34 cellular contexts compared by ENCODE assay signal in the genomic region with DNA sequence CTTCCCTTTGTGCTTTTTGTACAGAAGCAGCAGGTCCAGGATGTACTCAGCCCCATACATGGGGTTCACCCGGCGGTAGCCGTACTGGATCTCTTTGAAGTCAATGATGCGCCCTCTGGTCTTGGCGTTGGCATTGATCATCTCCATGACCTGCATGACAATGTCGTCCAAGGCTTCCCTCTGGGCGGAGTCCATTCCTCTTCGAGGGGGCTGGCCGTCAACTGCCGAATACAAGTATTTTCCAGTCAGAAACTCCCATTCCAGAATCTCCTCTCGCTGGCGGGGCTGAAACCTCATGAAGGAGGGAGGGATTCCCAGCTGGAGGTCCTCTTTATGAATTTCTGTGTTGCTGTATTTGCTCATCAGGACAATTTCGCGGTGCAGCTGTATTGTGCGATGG.
A peak's percentile ranks its signal among the peaks of the same experiment; 100 is the strongest.
DNase-seq lines count a peak whose midpoint lies in the region; ATAC-seq and TF ChIP-seq lines count a peak whose summit lies in the region.
"Had no signal": no experiment of that assay in that cellular context is flagged by ENCODE, and none has a peak within 500 bp of the region (broad histone marks: within the 10 kb centered on the region; RNA-seq: fewer than 3 reads in every experiment).

No MANE protein-coding gene starts in this region.

- no peak for ATAC-seq in thoracic aorta (ENCODE audit: insufficient number of reproducible peaks, low FRiP score, low read depth)
- no peak for ATAC-seq in GM21723 (IDR thresholded peaks at IDR 0.05; ENCODE audit: unreplicated experiment)
- ATAC-seq: activated T-cell treated with anti-CD3 and anti-CD28 coated beads, Interleukin-2, amount 50 U/mL, for 72 hours; GM12878; left lobe of liver; stimulated activated naive CD8-positive, alpha-beta T cell treated with anti-CD3 and anti-CD28 coated beads, Interleukin-15, Interleukin-2, amounts not matched to agents 100 U/mL and 50 U/mL, for 24 hours had no signal

- intact Hi-C loops in ascending aorta (cut with DNase I): no loop called here

- H3K27me3 Mint-ChIP-seq in mesothelial cell of epicardium (ENCODE audit: low read depth): no peaks in the 10 kb centered on the region
- H3K27me3 Mint-ChIP-seq: activated CD4-positive, alpha-beta T cell treated with anti-CD3 and anti-CD28 coated beads, Interleukin-2, amount 10 ng/mL, durations not matched to agents 7 days and 5 days; memory B cell had no signal

- peak overlapping the region; percentile 65 for H3K27ac Mint-ChIP-seq in mesothelial cell of epicardium
- H3K27ac Mint-ChIP-seq: activated CD4-positive, alpha-beta T cell treated with anti-CD3 and anti-CD28 coated beads, Interleukin-2, amount 10 ng/mL, durations not matched to agents 7 days and 5 days; activated T-cell treated with anti-CD3 and anti-CD28 coated beads, Interleukin-2, amount 50 U/mL, for 72 hours; memory B cell; neural progenitor cell had no signal

- TF ChIP-seq CTCF in ascending aorta (IDR thresholded peaks at IDR 0.05) (no peak), mesothelial cell of epicardium (IDR thresholded peaks at IDR 0.05; ENCODE audit: unreplicated experiment) (no peak), thoracic aorta (IDR thresholded peaks at IDR 0.05) (no peak)

- H3K4me3 ChIP-seq in ascending aorta: no peak overlapping the region
- H3K4me3 ChIP-seq in thoracic aorta: no peak overlapping the region
- H3K4me3 ChIP-seq: adrenal gland, GM12878, HAP-1, MG63, neural progenitor cell, Peyer's patch, right atrium auricular region, thyroid gland, vagina had no signal

- H3K4me3 Mint-ChIP-seq in mesothelial cell of epicardium: no peak overlapping the region
- H3K4me3 Mint-ChIP-seq: activated CD4-positive, alpha-beta T cell treated with anti-CD3 and anti-CD28 coated beads, Interleukin-2, amount 10 ng/mL, durations not matched to agents 7 days and 5 days; activated T-cell treated with anti-CD3 and anti-CD28 coated beads, Interleukin-2, amount 50 U/mL, for 72 hours; memory B cell; neural progenitor cell had no signal

- H3K27me3 ChIP-seq in ascending aorta (no peaks in the 10 kb centered on the region), thoracic aorta (replicated peaks; ENCODE audit: insufficient read depth) (no peaks in the 10 kb centered on the region)
- H3K27me3 ChIP-seq: adrenal gland, brain microvascular endothelial cell, MG63, neural progenitor cell, Peyer's patch, right atrium auricular region, thyroid gland, vagina had no signal

- peaks cover 56% of the 10 kb centered on the region for H3K36me3 Mint-ChIP-seq in mesothelial cell of epicardium

- H3K36me3 ChIP-seq in ascending aorta: peaks cover 20 to 30% of the 10 kb centered on the region in 2 donors
- peaks cover 12% of the 10 kb centered on the region for H3K36me3 ChIP-seq in thoracic aorta
- H3K36me3 ChIP-seq: neural progenitor cell, vagina had no signal

- H3K4me1 Mint-ChIP-seq in mesothelial cell of epicardium: peaks cover 4% of the 10 kb centered on the region

- peak; percentile 50 for DNase-seq in activated effector memory CD4-positive, alpha-beta T cell treated with anti-CD3 and anti-CD28 coated beads, Interleukin-2, amount 50 U/mL, for 16 hours
- DNase-seq in activated effector memory CD4-positive, alpha-beta T cell treated with Interleukin-2 at 50 U/mL for 16 hours: no peak
- DNase-seq in ascending aorta (ENCODE audit: low spot score in 2 of 2) (peak in 1 of 2 donors; percentile 56), mesothelial cell of epicardium (ENCODE audit: low spot score in 2 of 2, unreplicated experiment in 2 of 2) (no peak), thoracic aorta (ENCODE audit: low spot score) (no peak), dermis blood vessel endothelial cell (no peak), SKM-1 treated with dmso at 0.1 percent for 144 hours (lab: John Stamatoyannopoulos, UW; ENCODE audit: unreplicated experiment) (no peak)
- DNase-seq: activated CD4-positive, alpha-beta T cell treated with anti-CD3 and anti-CD28 coated beads, Interleukin-2, amount 10 ng/mL, durations not matched to agents 7 days and 5 days; activated naive CD4-positive, alpha-beta T cell treated with Interleukin-2 at 50 U/mL for 16 hours; activated T-cell treated with anti-CD3 and anti-CD28 coated beads, Interleukin-2, amount 50 U/mL, for 72 hours; brain microvascular endothelial cell; MG63; NCI-H1105 treated with DMSO at 0.1 percent for 48 hours; NCI-H2029; NCI-H226; NCI-H774; Peyer's patch; SHP77; stimulated activated CD4-positive, alpha-beta T cell treated with anti-CD3 and anti-CD28 coated beads, Interleukin-1b, Interleukin-23, amount 100 ng/mL, for 48 hours; stimulated activated naive CD8-positive, alpha-beta T cell treated with anti-CD3 and anti-CD28 coated beads, Interleukin-15, Interleukin-2, amounts not matched to agents 100 U/mL and 50 U/mL, for 24 hours; SW 1271; thyroid gland had no signal

- H3K9me3 ChIP-seq in ascending aorta (no peaks in the 10 kb centered on the region), thoracic aorta (no peaks in the 10 kb centered on the region)
- H3K9me3 ChIP-seq: adrenal gland, HAP-1, Peyer's patch, right atrium auricular region, thyroid gland, vagina had no signal

- H3K9me3 Mint-ChIP-seq in mesothelial cell of epicardium: no peaks in the 10 kb centered on the region
- H3K9me3 Mint-ChIP-seq: activated CD4-positive, alpha-beta T cell treated with anti-CD3 and anti-CD28 coated beads, Interleukin-2, amount 10 ng/mL, durations not matched to agents 7 days and 5 days; activated T-cell treated with anti-CD3 and anti-CD28 coated beads, Interleukin-2, amount 50 U/mL, for 72 hours; memory B cell had no signal

- H3K4me1 ChIP-seq in ascending aorta (peaks cover 13 to 38% of the 10 kb centered on the region in 2 donors), thoracic aorta (ENCODE audit: control insufficient read depth in 1 of 2, low read depth in 2 of 2) (peaks cover 38 to 70% of the 10 kb centered on the region in 2 donors)
- H3K4me1 ChIP-seq: HAP-1, parathyroid adenoma had no signal

- H3K27ac ChIP-seq in ascending aorta (peak overlapping the region; percentile 58 to 77), thoracic aorta (peak overlapping the region; percentile 65 to 77)
- H3K27ac ChIP-seq: brain microvascular endothelial cell, KMS-11, neural progenitor cell, parathyroid adenoma, Peyer's patch, thyroid gland, VCaP had no signal
